Comparison of ENCODE assay signal across 11 cellular contexts in the genomic region with DNA sequence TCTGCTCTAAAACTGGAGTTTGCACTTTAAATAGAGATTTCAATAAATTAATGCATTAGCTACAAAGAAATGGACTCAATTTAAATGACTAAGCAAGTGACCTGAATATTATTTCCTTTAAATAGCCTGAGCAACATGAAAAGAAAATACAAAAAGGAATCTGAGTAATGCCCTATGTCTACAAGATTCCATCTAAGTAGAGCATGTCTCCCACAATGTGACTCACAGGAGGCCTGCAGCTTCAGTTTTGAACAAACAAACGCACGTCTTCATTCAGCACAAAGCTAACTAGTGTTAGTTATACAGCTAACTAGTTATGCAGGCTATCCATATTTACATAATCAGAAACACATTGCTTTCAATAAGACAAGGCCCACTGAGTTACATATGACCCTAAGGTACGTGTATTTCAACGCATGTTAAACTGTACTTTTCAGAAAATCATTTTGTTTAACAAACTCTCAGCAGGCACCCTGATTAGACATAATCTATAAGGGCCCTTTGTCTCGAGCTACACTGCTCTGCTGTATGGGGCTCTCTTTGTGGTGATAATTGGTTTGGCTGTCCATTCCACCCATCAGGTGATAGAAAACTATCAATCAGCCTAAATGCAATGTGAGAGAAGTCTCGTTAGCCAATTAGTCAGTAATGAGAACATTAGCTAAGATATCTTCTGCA.
DNase-seq lines count a peak whose midpoint lies in the region; ATAC-seq and TF ChIP-seq lines count a peak whose summit lies in the region.
"Had no signal": no experiment of that assay in that cellular context is flagged by ENCODE, and none has a peak within 500 bp of the region (broad histone marks: within the 10 kb centered on the region; RNA-seq: fewer than 3 reads in every experiment).

No MANE protein-coding gene starts in this region.

- DNase-seq in activated naive CD8-positive, alpha-beta T cell treated with anti-CD3 and anti-CD28 coated beads, Interleukin-2, amount 50 U/mL, for 24 hours: no peak
- DNase-seq in activated naive CD8-positive, alpha-beta T cell treated with anti-CD3 and anti-CD28 coated beads for 36 hours: no peak
- DNase-seq in foreskin melanocyte (peak; percentile 67), type B pancreatic cell (ENCODE audit: extremely low spot score, unreplicated experiment) (no peak), putamen (ENCODE audit: low spot score) (no peak)
- no peak for DNase-seq in activated CD8-positive, alpha-beta memory T cell treated with anti-CD3 and anti-CD28 coated beads for 24 hours
- DNase-seq: activated CD4-positive, CD25-positive, alpha-beta regulatory T cell; CD4-positive, CD25-positive, alpha-beta regulatory T cell; effector CD4-positive, alpha-beta T cell had no signal

- no peaks in the 10 kb centered on the region for H3K9me3 Mint-ChIP-seq in activated naive CD8-positive, alpha-beta T cell treated with anti-CD3 and anti-CD28 coated beads, Interleukin-2, amount 50 U/mL, for 24 hours
- no peaks in the 10 kb centered on the region for H3K9me3 Mint-ChIP-seq in activated naive CD8-positive, alpha-beta T cell treated with anti-CD3 and anti-CD28 coated beads for 36 hours
- H3K9me3 Mint-ChIP-seq in activated T-helper 17 cell treated with anti-CD3 and anti-CD28 coated beads, Interleukin-2, amount 50 U/mL, for 72 hours: no peaks in the 10 kb centered on the region
- no peaks in the 10 kb centered on the region for H3K9me3 Mint-ChIP-seq in type B pancreatic cell
- H3K9me3 Mint-ChIP-seq: CD4-positive, CD25-positive, alpha-beta regulatory T cell had no signal

- peak; percentile 72 for ATAC-seq in activated naive CD8-positive, alpha-beta T cell treated with anti-CD3 and anti-CD28 coated beads, Interleukin-2, amount 50 U/mL, for 24 hours
- ATAC-seq in activated T-helper 17 cell treated with anti-CD3 and anti-CD28 coated beads, Interleukin-2, amount 50 U/mL, for 72 hours (replicated peaks): peak; percentile 80
- ATAC-seq in HG03432 (IDR thresholded peaks at IDR 0.05; ENCODE audit: unreplicated experiment): no peak

- peaks cover 1% of the 10 kb centered on the region for H3K36me3 Mint-ChIP-seq in activated naive CD8-positive, alpha-beta T cell treated with anti-CD3 and anti-CD28 coated beads, Interleukin-2, amount 50 U/mL, for 24 hours (ENCODE audit: low read depth)
- H3K36me3 Mint-ChIP-seq in activated naive CD8-positive, alpha-beta T cell treated with anti-CD3 and anti-CD28 coated beads for 36 hours: no peaks in the 10 kb centered on the region
- H3K36me3 Mint-ChIP-seq in activated T-helper 17 cell treated with anti-CD3 and anti-CD28 coated beads, Interleukin-2, amount 50 U/mL, for 72 hours (ENCODE audit: low read depth): no peaks in the 10 kb centered on the region
- peaks cover 7% of the 10 kb centered on the region for H3K36me3 Mint-ChIP-seq in type B pancreatic cell
- H3K36me3 Mint-ChIP-seq: CD4-positive, CD25-positive, alpha-beta regulatory T cell had no signal

- H3K27ac Mint-ChIP-seq in activated naive CD8-positive, alpha-beta T cell treated with anti-CD3 and anti-CD28 coated beads, Interleukin-2, amount 50 U/mL, for 24 hours: no peak overlapping the region
- no peak overlapping the region for H3K27ac Mint-ChIP-seq in activated naive CD8-positive, alpha-beta T cell treated with anti-CD3 and anti-CD28 coated beads for 36 hours
- H3K27ac Mint-ChIP-seq in activated T-helper 17 cell treated with anti-CD3 and anti-CD28 coated beads, Interleukin-2, amount 50 U/mL, for 72 hours: peak overlapping the region; percentile 20
- H3K27ac Mint-ChIP-seq in type B pancreatic cell: peak overlapping the region; percentile 50
- H3K27ac Mint-ChIP-seq: CD4-positive, CD25-positive, alpha-beta regulatory T cell had no signal

- no peak for TF ChIP-seq CTCF in type B pancreatic cell (conservative IDR thresholded peaks at IDR 0.05)

- H3K4me1 Mint-ChIP-seq in activated naive CD8-positive, alpha-beta T cell treated with anti-CD3 and anti-CD28 coated beads, Interleukin-2, amount 50 U/mL, for 24 hours: peaks cover 16% of the 10 kb centered on the region
- peaks cover 10% of the 10 kb centered on the region for H3K4me1 Mint-ChIP-seq in activated naive CD8-positive, alpha-beta T cell treated with anti-CD3 and anti-CD28 coated beads for 36 hours
- H3K4me1 Mint-ChIP-seq in activated T-helper 17 cell treated with anti-CD3 and anti-CD28 coated beads, Interleukin-2, amount 50 U/mL, for 72 hours: no peaks in the 10 kb centered on the region
- H3K4me1 Mint-ChIP-seq in type B pancreatic cell (ENCODE audit: unreplicated experiment): peaks cover 21% of the 10 kb centered on the region
- H3K4me1 Mint-ChIP-seq: CD4-positive, CD25-positive, alpha-beta regulatory T cell had no signal

- no peak overlapping the region for H3K4me3 Mint-ChIP-seq in activated naive CD8-positive, alpha-beta T cell treated with anti-CD3 and anti-CD28 coated beads, Interleukin-2, amount 50 U/mL, for 24 hours
- H3K4me3 Mint-ChIP-seq in activated naive CD8-positive, alpha-beta T cell treated with anti-CD3 and anti-CD28 coated beads for 36 hours: no peak overlapping the region
- peak overlapping the region; percentile 2 for H3K4me3 Mint-ChIP-seq in activated T-helper 17 cell treated with anti-CD3 and anti-CD28 coated beads, Interleukin-2, amount 50 U/mL, for 72 hours
- H3K4me3 Mint-ChIP-seq in type B pancreatic cell: no peak overlapping the region
- H3K4me3 Mint-ChIP-seq: CD4-positive, CD25-positive, alpha-beta regulatory T cell had no signal

- H3K27me3 Mint-ChIP-seq in activated naive CD8-positive, alpha-beta T cell treated with anti-CD3 and anti-CD28 coated beads, Interleukin-2, amount 50 U/mL, for 24 hours: no peaks in the 10 kb centered on the region
- no peaks in the 10 kb centered on the region for H3K27me3 Mint-ChIP-seq in activated naive CD8-positive, alpha-beta T cell treated with anti-CD3 and anti-CD28 coated beads for 36 hours
- H3K27me3 Mint-ChIP-seq in activated T-helper 17 cell treated with anti-CD3 and anti-CD28 coated beads, Interleukin-2, amount 50 U/mL, for 72 hours: peaks cover 3% of the 10 kb centered on the region
- no peaks in the 10 kb centered on the region for H3K27me3 Mint-ChIP-seq in type B pancreatic cell

Comparison
In these comparisons a context has a peak if more than half of its experiments do, and no peak if none do; other contexts are left out.
1. H3K27ac Mint-ChIP-seq: peak in activated T-helper 17 cell treated with anti-CD3 and anti-CD28 coated beads, Interleukin-2, amount 50 U/mL, for 72 hours (single experiment) and type B pancreatic cell (single experiment); none in activated naive CD8-positive, alpha-beta T cell treated with anti-CD3 and anti-CD28 coated beads, Interleukin-2, amount 50 U/mL, for 24 hours (single experiment) and activated naive CD8-positive, alpha-beta T cell treated with anti-CD3 and anti-CD28 coated beads for 36 hours (single experiment).